In the genomic region with DNA sequence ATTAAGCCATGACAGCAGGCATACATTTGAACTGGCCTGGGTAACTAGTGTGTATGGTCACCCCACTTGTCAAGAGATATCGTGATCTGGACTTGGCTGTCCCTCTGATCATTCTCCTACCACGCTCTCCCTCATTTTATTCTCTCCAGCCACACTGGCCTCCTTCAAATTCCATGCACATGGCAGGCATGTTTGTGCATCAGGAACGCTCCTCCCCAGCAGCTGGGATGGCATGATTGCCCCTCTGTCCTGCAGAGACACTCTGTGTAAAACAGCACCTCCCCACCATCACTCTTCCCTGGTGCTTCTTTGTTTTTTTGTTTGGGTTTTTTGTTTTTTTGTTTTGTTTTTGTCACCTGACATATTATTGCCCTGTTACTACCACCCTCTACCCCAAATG, we compare ENCODE assay signal across 23 cellular contexts. TPM values are rescaled to one million over a fixed set of nuclear protein-coding genes. Genes with fewer than 3 reads are reported as not detected.
"Had no signal": no experiment of that assay in that cellular context is flagged by ENCODE, and none has a peak within 500 bp of the region (broad histone marks: within the 10 kb centered on the region; RNA-seq: fewer than 3 reads in every experiment).

No MANE protein-coding gene starts in this region.

- H3K27me3 Mint-ChIP-seq: activated T-cell treated with anti-CD3 and anti-CD28 coated beads, Interleukin-2, amount 50 U/mL, for 24 hours had no signal

- H3K4me3 ChIP-seq: cardiac muscle cell, MG63, SJSA1 had no signal

- H3K27me3 ChIP-seq: brain microvascular endothelial cell, cardiac muscle cell, MG63 had no signal

- FAIRE-seq: colon, RCC 7860 had no signal

- H3K9me3 ChIP-seq: MG63, SJSA1 had no signal

- H3K36me3 Mint-ChIP-seq: activated CD8-positive, alpha-beta memory T cell treated with anti-CD3 and anti-CD28 coated beads, Interleukin-2, amount 10 ng/mL, durations not matched to agents 7 days and 5 days had no signal

- H3K4me1 ChIP-seq: SJSA1 had no signal

- H3K9me3 Mint-ChIP-seq: activated naive CD4-positive, alpha-beta T cell treated with anti-CD3 and anti-CD28 coated beads for 36 hours; activated T-cell treated with anti-CD3 and anti-CD28 coated beads, Interleukin-2, amount 50 U/mL, for 24 hours; activated T-helper 1 cell treated with anti-CD3 and anti-CD28 coated beads, Interleukin-12 subunit alpha, Interleukin-12 subunit beta, Interleukin-2, Interleukin-4 antibody, amounts not matched to agents 30 ng/mL and 10 ng/mL and 1 ng/mL, durations not matched to agents 14 hours and 24 hours and 36 hours; T-helper 1 cell treated with Interleukin-12 subunit alpha and Interleukin-12 subunit beta and Interleukin-4 antibody, amounts not matched to agents 30 μg/mL and 1 μg/mL, for 36 hours had no signal

- H3K27ac Mint-ChIP-seq: activated CD8-positive, alpha-beta memory T cell treated with anti-CD3 and anti-CD28 coated beads, Interleukin-2, amount 10 ng/mL, durations not matched to agents 7 days and 5 days; activated naive CD4-positive, alpha-beta T cell treated with anti-CD3 and anti-CD28 coated beads for 36 hours; activated T-cell treated with anti-CD3 and anti-CD28 coated beads, Interleukin-2, amount 50 U/mL, for 24 hours; activated T-helper 1 cell treated with anti-CD3 and anti-CD28 coated beads, Interleukin-12 subunit alpha, Interleukin-12 subunit beta, Interleukin-2, Interleukin-4 antibody, amounts not matched to agents 30 ng/mL and 10 ng/mL and 1 ng/mL, durations not matched to agents 14 hours and 24 hours and 36 hours; T-helper 1 cell treated with Interleukin-12 subunit alpha and Interleukin-12 subunit beta and Interleukin-4 antibody, amounts not matched to agents 30 μg/mL and 1 μg/mL, for 36 hours had no signal

- DNase-seq: activated CD4-positive, CD25-positive, alpha-beta regulatory T cell; activated CD8-positive, alpha-beta memory T cell treated with anti-CD3 and anti-CD28 coated beads, Interleukin-2, amount 10 ng/mL, durations not matched to agents 7 days and 5 days; activated gamma-delta T cell; activated naive CD4-positive, alpha-beta T cell treated with anti-CD3 and anti-CD28 coated beads for 36 hours; activated T-cell treated with anti-CD3 and anti-CD28 coated beads, Interleukin-2, amount 50 U/mL, for 24 hours; brain microvascular endothelial cell; cerebellar nuclear complex; MG63; NCI-H1105; NCI-H1436 treated with DMSO at 0.1 percent for 48 hours; NCI-H187; NCI-H2081; NCI-H446; NCI-H524; PC-3; SHP77 had no signal

- ATAC-seq: PC-3, SK-N-SH treated with all-trans-retinoic acid at 6 μM for 48 hours had no signal

- H3K27ac ChIP-seq: brain microvascular endothelial cell, cardiac muscle cell, SJSA1 had no signal

- H3K4me3 Mint-ChIP-seq: activated CD8-positive, alpha-beta memory T cell treated with anti-CD3 and anti-CD28 coated beads, Interleukin-2, amount 10 ng/mL, durations not matched to agents 7 days and 5 days; activated naive CD4-positive, alpha-beta T cell treated with anti-CD3 and anti-CD28 coated beads for 36 hours; activated T-cell treated with anti-CD3 and anti-CD28 coated beads, Interleukin-2, amount 50 U/mL, for 24 hours; activated T-helper 1 cell treated with anti-CD3 and anti-CD28 coated beads, Interleukin-12 subunit alpha, Interleukin-12 subunit beta, Interleukin-2, Interleukin-4 antibody, amounts not matched to agents 30 ng/mL and 10 ng/mL and 1 ng/mL, durations not matched to agents 14 hours and 24 hours and 36 hours; T-helper 1 cell treated with Interleukin-12 subunit alpha and Interleukin-12 subunit beta and Interleukin-4 antibody, amounts not matched to agents 30 μg/mL and 1 μg/mL, for 36 hours had no signal

- H3K36me3 ChIP-seq: brain microvascular endothelial cell, cardiac muscle cell, MG63, SJSA1 had no signal

RNA-seq across cellular contexts. Expression of gene SCGB1A1, which starts 31.5 kb away (rescaled TPM):
- total RNA-seq: activated CD8-positive, alpha-beta memory T cell treated with anti-CD3 and anti-CD28 coated beads, Interleukin-2, amount 10 ng/mL, durations not matched to agents 7 days and 5 days; activated naive CD4-positive, alpha-beta T cell treated with anti-CD3 and anti-CD28 coated beads for 36 hours; activated T-helper 1 cell treated with anti-CD3 and anti-CD28 coated beads, Interleukin-12 subunit alpha, Interleukin-12 subunit beta, Interleukin-2, Interleukin-4 antibody, amounts not matched to agents 30 ng/mL and 10 ng/mL and 1 ng/mL, durations not matched to agents 14 hours and 24 hours and 36 hours; cardiac muscle cell; PC-3; SJSA1 had no signal
- polyA plus RNA-seq: cardiac muscle cell had no signal
